20 cellular contexts compared by ENCODE assay signal in the genomic region with DNA sequence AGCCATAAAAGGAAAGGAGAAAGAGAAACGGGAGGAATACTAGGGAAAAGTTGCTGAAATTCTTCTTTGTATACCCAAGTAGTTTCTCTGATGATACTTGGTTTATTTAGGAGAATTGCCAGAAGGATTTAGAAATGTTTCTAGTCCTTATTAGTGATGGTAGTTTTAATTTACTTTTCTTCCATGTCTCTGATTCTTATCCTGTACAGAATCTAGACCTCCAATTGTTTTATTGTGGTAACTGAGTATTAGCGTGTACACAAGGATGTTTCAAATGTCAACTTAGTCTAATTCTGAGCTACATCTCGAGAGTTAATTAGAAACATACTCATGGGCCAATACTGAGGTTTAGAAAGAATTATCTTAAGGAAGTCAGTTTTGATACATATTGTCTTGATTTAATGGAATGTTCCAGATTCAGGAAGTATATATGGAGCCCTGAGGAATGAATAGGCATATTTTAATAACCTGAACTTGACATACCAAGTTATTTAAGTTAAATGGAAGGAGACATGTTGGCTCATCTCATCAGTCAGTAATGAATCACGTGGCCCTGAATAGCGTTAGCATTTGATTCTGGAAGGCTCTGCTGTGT.
DNase-seq lines count a peak whose midpoint lies in the region; ATAC-seq and TF ChIP-seq lines count a peak whose summit lies in the region.
"Had no signal": no experiment of that assay in that cellular context is flagged by ENCODE, and none has a peak within 500 bp of the region (broad histone marks: within the 10 kb centered on the region; RNA-seq: fewer than 3 reads in every experiment).

No MANE protein-coding gene starts in this region.

- H3K4me3 ChIP-seq in AG04449 (ENCODE audit: low read depth, low read length): no peak overlapping the region
- no peak overlapping the region for H3K4me3 ChIP-seq in cardiac fibroblast (replicated peaks in 1 of 2; ENCODE audit: low read depth in 2 of 2, low read length in 2 of 2)
- H3K4me3 ChIP-seq: esophagus squamous epithelium, GM12878, GM23338, skin epidermis had no signal

- ATAC-seq in HG03342 (IDR thresholded peaks at IDR 0.05; ENCODE audit: unreplicated experiment) (no peak), HG02981 (IDR thresholded peaks at IDR 0.05; ENCODE audit: unreplicated experiment) (no peak)
- ATAC-seq: activated CD4-positive, CD25-positive, alpha-beta regulatory T cell treated with anti-CD3 and anti-CD28 coated beads, Interleukin-2, amount 50 U/mL, for 24 hours; GM12878; GM23338 had no signal

- H3K9me3 Mint-ChIP-seq in HFFc6: peaks cover 9% of the 10 kb centered on the region
- H3K9me3 Mint-ChIP-seq: naive B cell had no signal

- CTCF ChIA-PET in AG04449 (lab: Yijun Ruan, JAX) (no interaction called here), HEK293T (lab: Yijun Ruan, JAX) (no interaction called here)

- POLR2A ChIA-PET in AG04449 (lab: Yijun Ruan, JAX): interaction anchor here (1.0 kb wide), 1 partner anchor 45 kb away, joined by 4 read pairs; no protein-coding TSS in a partner anchor
- POLR2A ChIA-PET in HEK293T (lab: Yijun Ruan, JAX): no interaction called here

- peaks cover 75% of the 10 kb centered on the region for H3K4me1 Mint-ChIP-seq in HFFc6 (ENCODE audit: low read depth)
- H3K4me1 Mint-ChIP-seq: naive B cell had no signal

- no peaks in the 10 kb centered on the region for H3K27me3 Mint-ChIP-seq in HFFc6 (ENCODE audit: insufficient read depth)

- H3K36me3 Mint-ChIP-seq in HFFc6 (ENCODE audit: low read depth): peaks cover 38% of the 10 kb centered on the region
- H3K36me3 Mint-ChIP-seq: naive B cell had no signal

- TF ChIP-seq CTCF in AG04449 (IDR thresholded peaks at IDR 0.05; ENCODE audit: insufficient read depth, low read length, missing control alignments): no peak
- no peak for TF ChIP-seq CTCF in HFFc6 (IDR thresholded peaks at IDR 0.05)
- no peak for TF ChIP-seq CTCF in cardiac fibroblast (IDR thresholded peaks at IDR 0.05; ENCODE audit: low read depth, low read length)

- DNase-seq in AG04449 (ENCODE audit: low read depth, low spot score): peak; percentile 83
- peak; percentile 93 for DNase-seq in HFFc6
- DNase-seq in cardiac fibroblast (ENCODE audit: low read depth in 2 of 2): peak; percentile 68 to 82
- peak; percentile 68 for DNase-seq in iris pigment epithelial cell (ENCODE audit: low read depth)
- no peak for DNase-seq in HEK293T (ENCODE audit: extremely low spot score)
- DNase-seq in mesenteric fat pad (ENCODE audit: low spot score): no peak
- DNase-seq: amygdala, cortex of kidney, esophagus squamous epithelium, naive B cell, NCI-H187, NCI-H510A, SHP77, trophoblast cell had no signal

- peak overlapping the region; percentile 91 for H3K27ac Mint-ChIP-seq in HFFc6
- H3K27ac Mint-ChIP-seq: GM23338, naive B cell had no signal

- peak overlapping the region; percentile 73 for H3K4me3 Mint-ChIP-seq in HFFc6
- H3K4me3 Mint-ChIP-seq: GM23338, naive B cell had no signal

TF ChIP-seq in HEK293T, 16 proteins besides CTCF, POLR2A, EP300 and RAD21:
- TF ChIP-seq BHLHE40 (IDR thresholded peaks at IDR 0.05; ENCODE audit: borderline replicate concordance): no peak

Comparison
In these comparisons a context has a peak if more than half of its experiments do, and no peak if none do; other contexts are left out.
1. DNase-seq: peak in AG04449 (single experiment), HFFc6 (single experiment), cardiac fibroblast (2 of 2) and iris pigment epithelial cell (single experiment); none in HEK293T (single experiment) and mesenteric fat pad (single experiment).